ENCODE assay signal across 8 cellular contexts in genomic region chr19:49850221-49850486, GRCh38. TPM values are rescaled to one million over a fixed set of nuclear protein-coding genes. Genes with fewer than 3 reads are reported as not detected.
DNase-seq lines count a peak whose midpoint lies in the region; ATAC-seq and TF ChIP-seq lines count a peak whose summit lies in the region.

No MANE protein-coding gene starts in this region.

- H3K9me3 ChIP-seq in SK-N-MC (ENCODE audit: low read depth, low read length), result no peaks in the 10 kb centered on the region
- H3K9me3 ChIP-seq in sigmoid colon, result no peaks in the 10 kb centered on the region

- peak overlapping the region; percentile 95 for H3K4me3 ChIP-seq in SK-N-MC
- H3K4me3 ChIP-seq in fibroblast of the aortic adventitia (ENCODE audit: low read depth, low read length), result peak overlapping the region; percentile 90
- H3K4me3 ChIP-seq in sigmoid colon, result peak overlapping the region; percentile 76 to 100 (median 95)

- peaks cover 0 to 43% (median 33%) of the 10 kb centered on the region in 4 donors for H3K4me1 ChIP-seq in sigmoid colon

- H3K27ac ChIP-seq in SK-N-MC (peak overlapping the region; percentile 99), sigmoid colon (peak overlapping the region; percentile 99 to 100 (median 100))

- no peak for TF ChIP-seq EP300 in sigmoid colon (IDR thresholded peaks at IDR 0.05)

- DNase-seq in SK-N-MC (ENCODE audit: low read depth, low spot score) (no peak), fibroblast of the aortic adventitia (ENCODE audit: low read depth) (no peak), sigmoid colon (no peak), SIG-M5 treated with dmso at 0.1 percent for 504 hours (lab: John Stamatoyannopoulos, UW; ENCODE audit: unreplicated experiment) (no peak), NCI-H2171 (lab: John Stamatoyannopoulos, UW) (no peak)
- DNase-seq in stimulated activated CD4-positive, alpha-beta T cell treated with anti-CD3 and anti-CD28 coated beads, Interleukin-12 subunit alpha, Interleukin-12 subunit beta, amount 100 ng/mL, for 4 hours, result no peak
- DNase-seq in stimulated activated CD4-positive, alpha-beta T cell treated with anti-CD3 and anti-CD28 coated beads, Interleukin-4, amount 100 ng/mL, for 1 hour, result no peak

- 55 to 61% methylated on average over 12 of the region's 12 CpGs for WGBS in sigmoid colon, 2 donors

- peak; percentile 18 for ATAC-seq in GM18861 (IDR thresholded peaks at IDR 0.05; ENCODE audit: unreplicated experiment)

- intact Hi-C loops in sigmoid colon (cut with DNase I), result loop anchor here (2.0 kb wide), 1 partner anchor 31 kb away; the partner anchor contains the start of gene MED25

- no peak for TF ChIP-seq POLR2A in sigmoid colon (IDR thresholded peaks at IDR 0.05)

- TF ChIP-seq CTCF in fibroblast of the aortic adventitia (IDR thresholded peaks at IDR 0.05; ENCODE audit: insufficient read depth, low read length) (no peak), sigmoid colon (IDR thresholded peaks at IDR 0.05) (no peak)

- H3K27me3 ChIP-seq in sigmoid colon, result no peaks in the 10 kb centered on the region

- H3K36me3 ChIP-seq in SK-N-MC (ENCODE audit: insufficient read depth, low read length), result peaks cover 37% of the 10 kb centered on the region
- H3K36me3 ChIP-seq in sigmoid colon, result peaks cover 0 to 9% (median 7%) of the 10 kb centered on the region in 4 donors

- peak overlapping the region; percentile 43 for H3K9ac ChIP-seq in SK-N-MC (ENCODE audit: insufficient read length)

RNA-seq across cellular contexts. Expression of gene PTOV1, which starts 0.8 kb away (rescaled TPM):
- 46.2 and 51.2 TPM in 2 replicates for total RNA-seq in fibroblast of the aortic adventitia (ENCODE audit: low replicate concordance)
- 100 to 1,000 TPM in 1 of 4 donors, 10 to 100 TPM in 3; 52.2 to 105 (median 68.1) TPM for total RNA-seq in sigmoid colon
- 10 to 100 TPM; 54.8 to 79.7 (median 62.5) TPM for polyA plus RNA-seq in sigmoid colon

RNA-seq across cellular contexts. Expression of gene PNKP, which starts 17.2 kb away (rescaled TPM):
- total RNA-seq in fibroblast of the aortic adventitia (ENCODE audit: low replicate concordance) (42.3 and 58.3 TPM in 2 replicates), sigmoid colon (10 to 100 TPM; 28.2 to 44.0 (median 33.9) TPM)
- 10 to 100 TPM; 27.0 to 88.8 (median 34.0) TPM for polyA plus RNA-seq in sigmoid colon

RNA-seq across cellular contexts. Expression of gene AKT1S1, which starts 27.0 kb away (rescaled TPM):
- total RNA-seq in fibroblast of the aortic adventitia (ENCODE audit: low replicate concordance) (14.4 and 20.6 TPM in 2 replicates), sigmoid colon (10 to 100 TPM; 13.6 to 16.1 (median 14.6) TPM)
- polyA plus RNA-seq in sigmoid colon, result 10 to 100 TPM; 30.3 to 55.9 (median 33.6) TPM

RNA-seq across cellular contexts. Expression of gene TBC1D17, which starts 27.3 kb away (rescaled TPM):
- total RNA-seq in fibroblast of the aortic adventitia (ENCODE audit: low replicate concordance) (16.3 and 17.1 TPM in 2 replicates), sigmoid colon (10 to 100 TPM; 25.0 to 41.0 (median 26.6) TPM)
- polyA plus RNA-seq in sigmoid colon, result 10 to 100 TPM; 13.4 to 29.5 (median 22.8) TPM

RNA-seq across cellular contexts. Expression of gene MED25, which starts 32.1 kb away (rescaled TPM):
- total RNA-seq in fibroblast of the aortic adventitia (ENCODE audit: low replicate concordance) (19.4 and 21.7 TPM in 2 replicates), sigmoid colon (10 to 100 TPM; 17.8 to 45.4 (median 22.4) TPM)
- 10 to 100 TPM; 18.0 to 43.5 (median 30.1) TPM for polyA plus RNA-seq in sigmoid colon
